Comparison of ENCODE assay signal across 13 cellular contexts in genomic region chr2:12071343-12071742, GRCh38.
A peak's percentile ranks its signal among the peaks of the same experiment; 100 is the strongest.
DNase-seq lines count a peak whose midpoint lies in the region; ATAC-seq, FAIRE-seq and TF ChIP-seq lines count a peak whose summit lies in the region.
"Had no signal": no experiment of that assay in that cellular context is flagged by ENCODE, and none has a peak within 500 bp of the region (broad histone marks: within the 10 kb centered on the region; RNA-seq: fewer than 3 reads in every experiment).

No MANE protein-coding gene starts in this region.

- H3K9me3 ChIP-seq in K562 (replicated peaks; ENCODE audit: control insufficient read depth, insufficient read depth, low read depth, low read length): no peaks in the 10 kb centered on the region

- POLR2A ChIA-PET in K562 (lab: Yijun Ruan, JAX): interaction anchor here (1.8 kb wide), 1 partner anchor 10 kb away, joined by 5 read pairs; no protein-coding TSS in a partner anchor

- H3K4me3 ChIP-seq in K562: no peak overlapping the region

- no peak for TF ChIP-seq CTCF in K562 (IDR thresholded peaks at IDR 0.05 in 2 of 3, conservative IDR thresholded peaks at IDR 0.05 in 1 of 3; ENCODE audit: insufficient read depth in 2 of 3, low read depth in 1 of 3, low read length in 3 of 3)

- no peak for TF ChIP-seq RAD21 in K562 (CRISPR knock-in tag; conservative IDR thresholded peaks at IDR 0.05 in 1 of 2, IDR thresholded peaks at IDR 0.05 in 1 of 2)

- H3K9me1 ChIP-seq in K562 (ENCODE audit: control insufficient read depth, insufficient read depth, low read length): no peaks in the 10 kb centered on the region

- DNase-seq in K562 (ENCODE audit: extremely low read depth in 1 of 4, low spot score in 3 of 4) (no peak), head of caudate nucleus (no peak), nucleus accumbens (lab: John Stamatoyannopoulos, UW) (no peak)
- no peak for DNase-seq in activated naive CD4-positive, alpha-beta T cell treated with Interleukin-2 at 50 U/mL for 16 hours
- DNase-seq in activated CD4-positive, alpha-beta T cell treated with anti-CD3 and anti-CD28 coated beads, Interleukin-2, amount 50 U/mL, for 48 hours: no peak
- DNase-seq: DMS153; naive thymus-derived CD8-positive, alpha-beta T cell; NCI-H226; T-cell had no signal

- no peaks in the 10 kb centered on the region for H4K20me1 ChIP-seq in K562 (replicated peaks; ENCODE audit: control insufficient read depth, insufficient read depth, low read length)

- intact Hi-C loops in K562 (cut with micrococcal nuclease): no loop called here
- intact Hi-C loops in head of caudate nucleus (cut with DNase I): no loop called here

- no TSS peak for BruUV-seq in K562 (replicated peaks; lab: Mats Ljungman, UMichigan)

- in situ Hi-C loops in K562 (cut with MboI): no loop called here

- H3K4me2 ChIP-seq in K562 (ENCODE audit: insufficient read depth, low read length): no peak overlapping the region

- ATAC-seq in GM18907 (IDR thresholded peaks at IDR 0.05; ENCODE audit: unreplicated experiment): peak; percentile 76
- peak; percentile 83 for ATAC-seq in GM21723 (IDR thresholded peaks at IDR 0.05; ENCODE audit: unreplicated experiment)
- peak; percentile 76 for ATAC-seq in HG03378 (IDR thresholded peaks at IDR 0.05; ENCODE audit: unreplicated experiment)
- ATAC-seq in K562: no peak
- ATAC-seq: naive thymus-derived CD8-positive, alpha-beta T cell; T-cell had no signal

- no peak overlapping the region for H3K9ac ChIP-seq in K562 (ENCODE audit: insufficient read depth in 1 of 2, low read depth in 2 of 2, low read length in 2 of 2)

- no peaks in the 10 kb centered on the region for H3K79me2 ChIP-seq in K562 (ENCODE audit: control insufficient read depth, insufficient read depth, low read length)

- peaks cover 3 to 24% of the 10 kb centered on the region in 2 experiments; a peak in 4 of 5 replicates for H3K4me1 ChIP-seq in K562 (replicated peaks in 1 of 2; ENCODE audit: control insufficient read depth in 2 of 2, insufficient read depth in 2 of 2, low read length in 2 of 2)

- no peak overlapping the region for H2AFZ ChIP-seq in K562 (ENCODE audit: low read depth, low read length)

- no peaks in the 10 kb centered on the region for H3K36me3 ChIP-seq in K562 (ENCODE audit: control insufficient read depth, insufficient read depth, low read length)

- no peak for TF ChIP-seq POLR2A in K562 (conservative IDR thresholded peaks at IDR 0.05)

- CTCF ChIA-PET in K562 (lab: Yijun Ruan, JAX; ENCODE audit: low intra/inter-chr PET ratio): no interaction called here

- no peak for FAIRE-seq in K562 (lab: Jason Lieb, UNC)

- no peak for TF ChIP-seq EP300 in K562 (IDR thresholded peaks at IDR 0.05; ENCODE audit: low read length)

- H3K27ac ChIP-seq in K562 (ENCODE audit: extremely low read depth, low read depth, low read length): no peak overlapping the region
- H3K27ac ChIP-seq: epithelial cell of prostate had no signal

- H3K27me3 ChIP-seq in K562 (ENCODE audit: control insufficient read depth in 2 of 2, insufficient read depth in 2 of 2, low read length in 2 of 2): no peaks in the 10 kb centered on the region

TF ChIP-seq in K562, 482 proteins besides CTCF, POLR2A, EP300 and RAD21:
- TF ChIP-seq SPI1 (IDR thresholded peaks at IDR 0.05; ENCODE audit: borderline replicate concordance, low read depth, low read length) (peak; percentile 83), ZNF324 (CRISPR knock-in tag; IDR thresholded peaks at IDR 0.05) (no peak), ZNF384 (IDR thresholded peaks at IDR 0.05; ENCODE audit: low read depth, low read length) (peak; percentile 34; the same call in 1 of the 2 replicates)
